In genomic region chr6:30686908-30687658, GRCh38 we compare ENCODE assay signal across 1 cellular context.
A peak's percentile ranks its signal among the peaks of the same experiment; 100 is the strongest.
TF ChIP-seq lines count a peak whose summit lies in the region.

No MANE protein-coding gene starts in this region.

TF ChIP-seq in WTC11, 78 proteins besides CTCF, POLR2A, EP300 and RAD21 (continued from another document and continues in another):
- no peak for TF ChIP-seq USF2 (CRISPR knock-in tag; IDR thresholded peaks at IDR 0.05)
- TF ChIP-seq E2F5 (CRISPR knock-in tag; IDR thresholded peaks at IDR 0.05): peak; percentile 54; the same call in 1 of the 2 replicates
- TF ChIP-seq NFYB (CRISPR knock-in tag; conservative IDR thresholded peaks at IDR 0.05; ENCODE audit: low read depth): no peak
- no peak for TF ChIP-seq ZNF425 (CRISPR knock-in tag; conservative IDR thresholded peaks at IDR 0.05)
- TF ChIP-seq E2F4 (CRISPR knock-in tag; IDR thresholded peaks at IDR 0.05; ENCODE audit: borderline replicate concordance, low read depth): 0 out of 2 replicates have a peak, but pooled peaks have one; percentile 21
- no peak for TF ChIP-seq NR2C2 (CRISPR knock-in tag; IDR thresholded peaks at IDR 0.05)
- TF ChIP-seq MLX (CRISPR knock-in tag; IDR thresholded peaks at IDR 0.05): no peak
- no peak for TF ChIP-seq FOXK1 (CRISPR knock-in tag; IDR thresholded peaks at IDR 0.05)
- no peak for TF ChIP-seq FOXJ3 (CRISPR knock-in tag; IDR thresholded peaks at IDR 0.05; ENCODE audit: borderline replicate concordance)
- no peak for TF ChIP-seq ATF2 (CRISPR knock-in tag; IDR thresholded peaks at IDR 0.05; ENCODE audit: borderline replicate concordance, low read depth)
- no peak for TF ChIP-seq ZBTB43 (CRISPR knock-in tag; IDR thresholded peaks at IDR 0.05)
- no peak for TF ChIP-seq GTF2I (CRISPR knock-in tag; conservative IDR thresholded peaks at IDR 0.05)
- TF ChIP-seq FOXP1 (CRISPR knock-in tag; IDR thresholded peaks at IDR 0.05; ENCODE audit: borderline replicate concordance): no peak
- TF ChIP-seq EMX1 (CRISPR knock-in tag; IDR thresholded peaks at IDR 0.05): no peak
- no peak for TF ChIP-seq ZSCAN18 (CRISPR knock-in tag; IDR thresholded peaks at IDR 0.05)
- no peak for TF ChIP-seq ZNF138 (CRISPR knock-in tag; conservative IDR thresholded peaks at IDR 0.05)
- TF ChIP-seq ATF1 (CRISPR knock-in tag; IDR thresholded peaks at IDR 0.05): no peak
- TF ChIP-seq ZNF512 (CRISPR knock-in tag; IDR thresholded peaks at IDR 0.05; ENCODE audit: borderline replicate concordance): no peak
- no peak for TF ChIP-seq PRRX2 (CRISPR knock-in tag; IDR thresholded peaks at IDR 0.05)
- TF ChIP-seq AR (CRISPR knock-in tag; IDR thresholded peaks at IDR 0.05): no peak
- TF ChIP-seq HMGXB4 (CRISPR knock-in tag; IDR thresholded peaks at IDR 0.05): peak; percentile 53; the same call in 1 of the 2 replicates
- peak; percentile 54; the same call in 1 of the 2 replicates for TF ChIP-seq FOXP4 (CRISPR knock-in tag; IDR thresholded peaks at IDR 0.05)
- no peak for TF ChIP-seq ESRRA (CRISPR knock-in tag; IDR thresholded peaks at IDR 0.05; ENCODE audit: borderline replicate concordance)
- no peak for TF ChIP-seq MYBL2 (CRISPR knock-in tag; IDR thresholded peaks at IDR 0.05)
- no peak for TF ChIP-seq IRF2 (CRISPR knock-in tag; IDR thresholded peaks at IDR 0.05; ENCODE audit: borderline replicate concordance, low read depth)
- peak; percentile 61; the same call in 1 of the 2 replicates for TF ChIP-seq ETV6 (CRISPR knock-in tag; IDR thresholded peaks at IDR 0.05)
- TF ChIP-seq ZBTB21 (CRISPR knock-in tag; IDR thresholded peaks at IDR 0.05; ENCODE audit: borderline replicate concordance): no peak
- no peak for TF ChIP-seq ZNF317 (CRISPR knock-in tag; IDR thresholded peaks at IDR 0.05; ENCODE audit: borderline replicate concordance, low read depth)
- TF ChIP-seq ZNF281 (CRISPR knock-in tag; IDR thresholded peaks at IDR 0.05): no peak
